ENCODE assay signal across 1 cellular context in the genomic region with DNA sequence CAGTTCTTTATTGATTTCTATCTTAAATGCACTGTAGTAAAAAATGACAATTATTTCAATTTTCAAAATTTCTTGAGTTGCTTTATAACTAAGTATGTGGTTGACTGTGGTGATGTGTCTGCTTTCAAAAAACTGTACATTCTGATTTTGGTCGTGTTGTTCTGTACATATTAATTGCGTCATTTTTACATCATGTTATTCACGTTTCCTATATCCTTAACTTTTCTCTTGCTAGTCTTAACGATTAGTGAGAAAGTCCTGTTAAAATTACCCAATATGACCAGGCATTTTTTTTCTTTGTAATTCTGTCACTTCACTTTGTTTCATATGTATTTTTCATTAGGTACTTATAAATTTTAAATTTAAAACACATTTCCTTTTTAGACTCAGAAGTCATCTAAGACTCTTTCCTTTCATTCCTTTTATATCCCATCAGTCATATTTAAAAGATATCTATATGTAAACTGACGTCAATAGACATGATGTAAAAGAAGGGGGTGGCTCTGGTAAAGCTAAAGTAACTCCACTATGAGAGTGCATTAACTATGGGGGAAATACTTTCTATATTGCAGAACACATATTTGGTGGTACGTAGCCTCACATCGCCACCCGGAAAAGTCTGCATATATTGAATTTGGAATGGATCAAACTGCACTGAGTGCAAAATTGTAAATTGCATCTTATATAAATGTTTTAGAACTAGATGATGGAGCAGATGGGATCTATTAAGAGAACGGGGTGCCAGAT.
TF ChIP-seq lines count a peak whose summit lies in the region.

No MANE protein-coding gene starts in this region.

TF ChIP-seq in A549, 52 proteins besides CTCF, POLR2A, EP300 and RAD21 (continued from another document):
- TF ChIP-seq GATA3 (IDR thresholded peaks at IDR 0.05; ENCODE audit: borderline replicate concordance): no peak
